Comparison of ENCODE assay signal across 24 cellular contexts in genomic region chr11:23973244-23973643, GRCh38.
"Had no signal": no experiment of that assay in that cellular context is flagged by ENCODE, and none has a peak within 500 bp of the region (broad histone marks: within the 10 kb centered on the region; RNA-seq: fewer than 3 reads in every experiment).

No MANE protein-coding gene starts in this region.

- H3K27ac Mint-ChIP-seq: activated CD4-positive, alpha-beta T cell treated with anti-CD3 and anti-CD28 coated beads, Interleukin-2, amount 10 ng/mL, durations not matched to agents 7 days and 5 days; activated CD8-positive, alpha-beta memory T cell treated with anti-CD3 and anti-CD28 coated beads, Interleukin-2, amount 10 ng/mL, durations not matched to agents 7 days and 5 days; activated CD8-positive, alpha-beta T cell treated with anti-CD3 and anti-CD28 coated beads for 36 hours; activated naive CD4-positive, alpha-beta T cell treated with anti-CD3 and anti-CD28 coated beads, Interleukin-2, amount 10 ng/mL, durations not matched to agents 7 days and 5 days; naive B cell; stimulated activated effector memory CD8-positive, alpha-beta T cell treated with anti-CD3 and anti-CD28 coated beads, Interleukin-12 subunit alpha, Interleukin-12 subunit beta, amount 100 ng/mL, for 72 hours; T-helper 2 cell treated with Interferon-gamma antibody and Interleukin-4, amounts not matched to agents 5 μg/mL and 100 μg/mL, for 36 hours had no signal

- H3K27ac ChIP-seq: body of pancreas, cardiac muscle cell, foreskin keratinocyte, lower lobe of right lung, right lobe of liver, tibial artery, VCaP had no signal

- H3K4me3 Mint-ChIP-seq: activated CD4-positive, alpha-beta T cell treated with anti-CD3 and anti-CD28 coated beads, Interleukin-2, amount 10 ng/mL, durations not matched to agents 7 days and 5 days; activated CD8-positive, alpha-beta memory T cell treated with anti-CD3 and anti-CD28 coated beads, Interleukin-2, amount 10 ng/mL, durations not matched to agents 7 days and 5 days; activated CD8-positive, alpha-beta T cell treated with anti-CD3 and anti-CD28 coated beads for 36 hours; activated naive CD4-positive, alpha-beta T cell treated with anti-CD3 and anti-CD28 coated beads, Interleukin-2, amount 10 ng/mL, durations not matched to agents 7 days and 5 days; naive B cell; stimulated activated effector memory CD8-positive, alpha-beta T cell treated with anti-CD3 and anti-CD28 coated beads, Interleukin-12 subunit alpha, Interleukin-12 subunit beta, amount 100 ng/mL, for 72 hours; stimulated activated naive CD8-positive, alpha-beta T cell treated with anti-CD3 and anti-CD28 coated beads, Interleukin-15, amount 100 ng/mL, for 72 hours; T-helper 2 cell treated with Interferon-gamma antibody and Interleukin-4, amounts not matched to agents 5 μg/mL and 100 μg/mL, for 36 hours had no signal

- H3K4me3 ChIP-seq: body of pancreas, cardiac muscle cell, lower lobe of right lung, right lobe of liver, tibial artery had no signal

- H3K36me3 ChIP-seq: cardiac muscle cell, lower lobe of right lung, right lobe of liver, tibial artery had no signal

- H3K9me3 ChIP-seq: body of pancreas, lower lobe of right lung, right lobe of liver, tibial artery had no signal

- ATAC-seq: activated CD8-positive, alpha-beta memory T cell treated with anti-CD3 and anti-CD28 coated beads, Interleukin-2, amount 10 ng/mL, durations not matched to agents 7 days and 5 days; activated CD8-positive, alpha-beta T cell treated with anti-CD3 and anti-CD28 coated beads for 36 hours; body of pancreas; foreskin keratinocyte; left colon; lower lobe of right lung; right lobe of liver; stimulated activated effector memory CD8-positive, alpha-beta T cell treated with anti-CD3 and anti-CD28 coated beads, Interleukin-12 subunit alpha, Interleukin-12 subunit beta, amount 100 ng/mL, for 72 hours; stimulated activated naive CD8-positive, alpha-beta T cell treated with anti-CD3 and anti-CD28 coated beads, Interleukin-15, amount 100 ng/mL, for 72 hours had no signal

- H3K27me3 Mint-ChIP-seq: activated CD4-positive, alpha-beta T cell treated with anti-CD3 and anti-CD28 coated beads, Interleukin-2, amount 10 ng/mL, durations not matched to agents 7 days and 5 days; activated CD8-positive, alpha-beta memory T cell treated with anti-CD3 and anti-CD28 coated beads, Interleukin-2, amount 10 ng/mL, durations not matched to agents 7 days and 5 days; activated CD8-positive, alpha-beta T cell treated with anti-CD3 and anti-CD28 coated beads for 36 hours; activated naive CD4-positive, alpha-beta T cell treated with anti-CD3 and anti-CD28 coated beads, Interleukin-2, amount 10 ng/mL, durations not matched to agents 7 days and 5 days; naive B cell; stimulated activated naive CD8-positive, alpha-beta T cell treated with anti-CD3 and anti-CD28 coated beads, Interleukin-15, amount 100 ng/mL, for 72 hours had no signal

- H3K4me1 Mint-ChIP-seq: activated CD4-positive, alpha-beta T cell treated with anti-CD3 and anti-CD28 coated beads, Interleukin-2, amount 10 ng/mL, durations not matched to agents 7 days and 5 days; activated CD8-positive, alpha-beta memory T cell treated with anti-CD3 and anti-CD28 coated beads, Interleukin-2, amount 10 ng/mL, durations not matched to agents 7 days and 5 days; activated naive CD4-positive, alpha-beta T cell treated with anti-CD3 and anti-CD28 coated beads, Interleukin-2, amount 10 ng/mL, durations not matched to agents 7 days and 5 days; naive B cell; stimulated activated effector memory CD8-positive, alpha-beta T cell treated with anti-CD3 and anti-CD28 coated beads, Interleukin-12 subunit alpha, Interleukin-12 subunit beta, amount 100 ng/mL, for 72 hours; stimulated activated naive CD8-positive, alpha-beta T cell treated with anti-CD3 and anti-CD28 coated beads, Interleukin-15, amount 100 ng/mL, for 72 hours had no signal

- DNase-seq: activated CD4-positive, alpha-beta T cell treated with anti-CD3 and anti-CD28 coated beads, Interleukin-2, amount 10 ng/mL, durations not matched to agents 7 days and 5 days; activated CD4-positive, CD25-positive, alpha-beta regulatory T cell treated with anti-CD3 and anti-CD28 coated beads, Interleukin-2, amount 50 U/mL, for 72 hours; activated CD8-positive, alpha-beta memory T cell treated with anti-CD3 and anti-CD28 coated beads, Interleukin-2, amount 10 ng/mL, durations not matched to agents 7 days and 5 days; activated CD8-positive, alpha-beta T cell treated with anti-CD3 and anti-CD28 coated beads for 36 hours; activated effector memory CD4-positive, alpha-beta T cell treated with anti-CD3 and anti-CD28 coated beads, Interleukin-2, amount 50 U/mL, for 16 hours; activated naive CD4-positive, alpha-beta T cell treated with anti-CD3 and anti-CD28 coated beads, Interleukin-2, amount 10 ng/mL, durations not matched to agents 7 days and 5 days; activated T-cell treated with anti-CD3 and anti-CD28 coated beads for 4 hours; amygdala; body of pancreas; hippocampal formation; left colon; lower lobe of right lung; naive B cell; occipital lobe; right lobe of liver; small intestine; stimulated activated CD4-positive, alpha-beta T cell treated with anti-CD3 and anti-CD28 coated beads, Interleukin-2, amount 100 ng/mL, for 24 hours; stimulated activated naive CD8-positive, alpha-beta T cell treated with anti-CD3 and anti-CD28 coated beads, Interleukin-15, amount 100 ng/mL, for 72 hours; tibial artery had no signal

- H3K36me3 Mint-ChIP-seq: activated CD8-positive, alpha-beta memory T cell treated with anti-CD3 and anti-CD28 coated beads, Interleukin-2, amount 10 ng/mL, durations not matched to agents 7 days and 5 days; activated naive CD4-positive, alpha-beta T cell treated with anti-CD3 and anti-CD28 coated beads, Interleukin-2, amount 10 ng/mL, durations not matched to agents 7 days and 5 days; naive B cell; stimulated activated effector memory CD8-positive, alpha-beta T cell treated with anti-CD3 and anti-CD28 coated beads, Interleukin-12 subunit alpha, Interleukin-12 subunit beta, amount 100 ng/mL, for 72 hours had no signal

- H3K4me1 ChIP-seq: body of pancreas, lower lobe of right lung, right lobe of liver had no signal

- H3K27me3 ChIP-seq: body of pancreas, cardiac muscle cell, foreskin keratinocyte, right lobe of liver, tibial artery had no signal
